17 cellular contexts compared by ENCODE assay signal in the genomic region with DNA sequence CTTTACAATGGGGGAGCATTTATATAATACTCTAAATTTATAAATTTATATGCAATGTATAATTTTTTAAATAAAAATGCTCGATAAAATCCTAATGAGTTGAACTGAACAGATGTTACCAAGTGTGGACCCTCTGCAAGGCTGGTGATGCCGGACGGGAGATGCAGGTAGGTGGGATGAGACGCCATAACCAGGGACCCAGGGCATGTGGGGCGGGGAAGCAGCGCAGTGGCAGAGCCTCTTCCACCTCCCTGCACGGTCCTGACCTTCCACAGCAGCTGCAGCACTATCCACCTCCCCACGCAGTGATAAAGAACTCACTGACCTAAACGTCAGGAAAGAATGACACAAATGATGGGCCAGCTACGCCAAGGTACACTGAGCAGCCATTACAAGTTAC. TPM values are rescaled to one million over a fixed set of nuclear protein-coding genes. Genes with fewer than 3 reads are reported as not detected.
A peak's percentile ranks its signal among the peaks of the same experiment; 100 is the strongest.
DNase-seq lines count a peak whose midpoint lies in the region; ATAC-seq, FAIRE-seq and TF ChIP-seq lines count a peak whose summit lies in the region.
"Had no signal": no experiment of that assay in that cellular context is flagged by ENCODE, and none has a peak within 500 bp of the region (broad histone marks: within the 10 kb centered on the region; RNA-seq: fewer than 3 reads in every experiment).

No MANE protein-coding gene starts in this region.

- H3K27me3 ChIP-seq in RWPE2 (ENCODE audit: insufficient read depth, poor library complexity, severe bottlenecking): no peaks in the 10 kb centered on the region
- peaks cover 0 to 24% of the 10 kb centered on the region in 2 experiments for H3K27me3 ChIP-seq in mesenchymal stem cell (ENCODE audit: control insufficient read depth in 1 of 2, insufficient read depth in 1 of 2, low read length in 2 of 2)
- H3K27me3 ChIP-seq: BLaER1 had no signal

- H3K23ac ChIP-seq in mesenchymal stem cell (ENCODE audit: low read length in 2 of 2): no peak overlapping the region

- no peaks in the 10 kb centered on the region for H3K9me3 Mint-ChIP-seq in stimulated activated effector memory CD8-positive, alpha-beta T cell treated with anti-CD3 and anti-CD28 coated beads, Interleukin-12 subunit alpha, Interleukin-12 subunit beta, amount 100 ng/mL, for 72 hours
- H3K9me3 Mint-ChIP-seq in activated CD4-positive, alpha-beta T cell treated with anti-CD3 and anti-CD28 coated beads for 36 hours (ENCODE audit: low read depth): no peaks in the 10 kb centered on the region

- H3K14ac ChIP-seq in mesenchymal stem cell (ENCODE audit: low read length in 2 of 2): no peak overlapping the region

- DNase-seq in activated CD8-positive, alpha-beta memory T cell treated with anti-CD3 and anti-CD28 coated beads, Interleukin-2, amount 50 U/mL, for 48 hours: peak; percentile 18
- DNase-seq in activated CD8-positive, alpha-beta memory T cell treated with anti-CD3 and anti-CD28 coated beads, Interleukin-2, amount 50 U/mL, for 4 hours: no peak
- DNase-seq in RWPE2 (ENCODE audit: low spot score) (peak; percentile 55), mesenchymal stem cell (no peak), urothelium cell line (ENCODE audit: low spot score) (no peak)
- DNase-seq in stimulated activated effector memory CD8-positive, alpha-beta T cell treated with anti-CD3 and anti-CD28 coated beads, Interleukin-12 subunit alpha, Interleukin-12 subunit beta, amount 100 ng/mL, for 72 hours (ENCODE audit: low spot score in 2 of 2): no peak
- DNase-seq in activated CD4-positive, alpha-beta T cell treated with anti-CD3 and anti-CD28 coated beads for 36 hours: no peak
- DNase-seq: AML-193; Calu3; CD4-positive, CD25-positive, alpha-beta regulatory T cell; DMS 273 treated with DMSO at 0.1 percent for 48 hours; GM23248 had no signal

- CTCF ChIA-PET in activated CD4-positive, alpha-beta T cell treated with anti-CD3 and anti-CD28 coated beads for 36 hours (lab: Charles Lee): no interaction called here

- intact Hi-C loops in activated CD4-positive, alpha-beta T cell treated with anti-CD3 and anti-CD28 coated beads for 36 hours (cut with DNase I, micrococcal nuclease): no loop called here

- no peak for TF ChIP-seq CTCF in RWPE2 (IDR thresholded peaks at IDR 0.05; ENCODE audit: poor library complexity, severe bottlenecking)

- no peak overlapping the region for H3K4me3 Mint-ChIP-seq in stimulated activated effector memory CD8-positive, alpha-beta T cell treated with anti-CD3 and anti-CD28 coated beads, Interleukin-12 subunit alpha, Interleukin-12 subunit beta, amount 100 ng/mL, for 72 hours
- H3K4me3 Mint-ChIP-seq in activated CD4-positive, alpha-beta T cell treated with anti-CD3 and anti-CD28 coated beads for 36 hours: no peak overlapping the region
- H3K4me3 Mint-ChIP-seq: CD4-positive, CD25-positive, alpha-beta regulatory T cell; IgD-negative memory B cell had no signal

- H3K18ac ChIP-seq in mesenchymal stem cell (ENCODE audit: low read depth in 1 of 2, low read length in 2 of 2): no peak overlapping the region

- no peak overlapping the region for H2BK15ac ChIP-seq in mesenchymal stem cell (ENCODE audit: low read depth, poor library complexity, severe bottlenecking)

- no peak overlapping the region for H3K27ac ChIP-seq in RWPE2 (ENCODE audit: poor library complexity, severe bottlenecking)
- H3K27ac ChIP-seq in mesenchymal stem cell (ENCODE audit: low read length, poor library complexity, severe bottlenecking): no peak overlapping the region
- H3K27ac ChIP-seq: 22Rv1, BLaER1, GM23248 had no signal

- no peak overlapping the region for H2AK5ac ChIP-seq in mesenchymal stem cell (ENCODE audit: low read length, severe bottlenecking)

- H3K9me3 ChIP-seq in RWPE2 (ENCODE audit: severe bottlenecking): no peaks in the 10 kb centered on the region
- no peaks in the 10 kb centered on the region for H3K9me3 ChIP-seq in mesenchymal stem cell (ENCODE audit: control insufficient read depth, low read length)
- H3K9me3 ChIP-seq: BLaER1 had no signal

- peak; percentile 58 for FAIRE-seq in urothelium cell line (lab: Jason Lieb, UNC)
- FAIRE-seq: H54 had no signal

- POLR2A ChIA-PET in activated CD4-positive, alpha-beta T cell treated with anti-CD3 and anti-CD28 coated beads for 36 hours (lab: Charles Lee): no interaction called here

- no peak overlapping the region for H3K4me2 ChIP-seq in mesenchymal stem cell (ENCODE audit: low read length, poor library complexity, severe bottlenecking)
- H3K4me2 ChIP-seq: BLaER1 had no signal

- H3K36me3 Mint-ChIP-seq in stimulated activated effector memory CD8-positive, alpha-beta T cell treated with anti-CD3 and anti-CD28 coated beads, Interleukin-12 subunit alpha, Interleukin-12 subunit beta, amount 100 ng/mL, for 72 hours: no peaks in the 10 kb centered on the region
- no peaks in the 10 kb centered on the region for H3K36me3 Mint-ChIP-seq in activated CD4-positive, alpha-beta T cell treated with anti-CD3 and anti-CD28 coated beads for 36 hours (ENCODE audit: low read depth)
- H3K36me3 Mint-ChIP-seq: CD4-positive, CD25-positive, alpha-beta regulatory T cell; IgD-negative memory B cell had no signal

- ATAC-seq in RWPE2 (ENCODE audit: low read depth): no peak
- ATAC-seq in stimulated activated effector memory CD8-positive, alpha-beta T cell treated with anti-CD3 and anti-CD28 coated beads, Interleukin-12 subunit alpha, Interleukin-12 subunit beta, amount 100 ng/mL, for 72 hours: no peak
- ATAC-seq in activated CD4-positive, alpha-beta T cell treated with anti-CD3 and anti-CD28 coated beads for 36 hours: no peak
- ATAC-seq: HCT116 had no signal

- no peak overlapping the region for H2AFZ ChIP-seq in mesenchymal stem cell (ENCODE audit: low read depth, low read length)
- H2AFZ ChIP-seq: GM23248 had no signal

- H3K36me3 ChIP-seq in RWPE2 (ENCODE audit: low read depth) (no peaks in the 10 kb centered on the region), mesenchymal stem cell (ENCODE audit: control insufficient read depth in 1 of 2, insufficient read depth in 2 of 2, low read depth in 1 of 2, low read length in 2 of 2) (no peaks in the 10 kb centered on the region)
- H3K36me3 ChIP-seq: BLaER1 had no signal

- no peak overlapping the region for H3K4me3 ChIP-seq in RWPE2 (ENCODE audit: severe bottlenecking)
- H3K4me3 ChIP-seq in mesenchymal stem cell (ENCODE audit: insufficient read depth in 1 of 2, low read depth in 1 of 2, low read length in 2 of 2): no peak overlapping the region
- H3K4me3 ChIP-seq: BLaER1, GM23248 had no signal

- peak overlapping the region; percentile 7 for H4K91ac ChIP-seq in mesenchymal stem cell (ENCODE audit: low read length)

- peaks cover 6% of the 10 kb centered on the region for H3K4me1 Mint-ChIP-seq in stimulated activated effector memory CD8-positive, alpha-beta T cell treated with anti-CD3 and anti-CD28 coated beads, Interleukin-12 subunit alpha, Interleukin-12 subunit beta, amount 100 ng/mL, for 72 hours
- no peaks in the 10 kb centered on the region for H3K4me1 Mint-ChIP-seq in activated CD4-positive, alpha-beta T cell treated with anti-CD3 and anti-CD28 coated beads for 36 hours
- H3K4me1 Mint-ChIP-seq: CD4-positive, CD25-positive, alpha-beta regulatory T cell; IgD-negative memory B cell had no signal

- H3K4me1 ChIP-seq in RWPE2 (ENCODE audit: insufficient read depth, poor library complexity, severe bottlenecking) (no peaks in the 10 kb centered on the region), mesenchymal stem cell (ENCODE audit: control insufficient read depth, insufficient read depth, low read depth, low read length) (no peaks in the 10 kb centered on the region)
- H3K4me1 ChIP-seq: BLaER1 had no signal

- no peak overlapping the region for H2BK120ac ChIP-seq in mesenchymal stem cell (ENCODE audit: low read depth, low read length)

- H4K8ac ChIP-seq in mesenchymal stem cell (ENCODE audit: low read length): no peak overlapping the region

- H3K4ac ChIP-seq in mesenchymal stem cell (ENCODE audit: low read depth in 1 of 2, low read length in 2 of 2): no peak overlapping the region

- no peak overlapping the region for H2BK5ac ChIP-seq in mesenchymal stem cell (ENCODE audit: low read depth, low read length, poor library complexity, severe bottlenecking)

- WGBS in mesenchymal stem cell: 85% methylated on average over 10 of the region's 10 CpGs

- no peaks in the 10 kb centered on the region for H3K79me1 ChIP-seq in mesenchymal stem cell (replicated peaks; ENCODE audit: low read length, poor library complexity, severe bottlenecking)

- no peak overlapping the region for H3K9ac ChIP-seq in mesenchymal stem cell (ENCODE audit: low read length)
- H3K9ac ChIP-seq: BLaER1, GM23248 had no signal

- H3K27me3 Mint-ChIP-seq in activated CD4-positive, alpha-beta T cell treated with anti-CD3 and anti-CD28 coated beads for 36 hours: peaks cover 11% of the 10 kb centered on the region

- no peak overlapping the region for H3K27ac Mint-ChIP-seq in stimulated activated effector memory CD8-positive, alpha-beta T cell treated with anti-CD3 and anti-CD28 coated beads, Interleukin-12 subunit alpha, Interleukin-12 subunit beta, amount 100 ng/mL, for 72 hours
- H3K27ac Mint-ChIP-seq in activated CD4-positive, alpha-beta T cell treated with anti-CD3 and anti-CD28 coated beads for 36 hours: no peak overlapping the region
- H3K27ac Mint-ChIP-seq: CD4-positive, CD25-positive, alpha-beta regulatory T cell; IgD-negative memory B cell had no signal

- H2BK12ac ChIP-seq in mesenchymal stem cell (ENCODE audit: low read length in 2 of 2): no peak overlapping the region

RNA-seq across cellular contexts. Expression of a gene that starts 12.8 kb away (rescaled TPM):
- polyA plus RNA-seq in mesenchymal stem cell (2013, experiment 1 of 2): 49.7 TPM
- polyA plus RNA-seq in mesenchymal stem cell (2013, experiment 2 of 2): 51.6 TPM
- under 1 TPM; 0.75 to 0.95 TPM for total RNA-seq in activated CD4-positive, alpha-beta T cell treated with anti-CD3 and anti-CD28 coated beads for 36 hours
- total RNA-seq: GM23248 had no signal

Comparison
In these comparisons a context has a peak if more than half of its experiments do, and no peak if none do; other contexts are left out.
1. DNase-seq: peak in activated CD8-positive, alpha-beta memory T cell treated with anti-CD3 and anti-CD28 coated beads, Interleukin-2, amount 50 U/mL, for 48 hours (single experiment) and RWPE2 (single experiment); none in activated CD8-positive, alpha-beta memory T cell treated with anti-CD3 and anti-CD28 coated beads, Interleukin-2, amount 50 U/mL, for 4 hours (single experiment), mesenchymal stem cell (single experiment), urothelium cell line (single experiment), stimulated activated effector memory CD8-positive, alpha-beta T cell treated with anti-CD3 and anti-CD28 coated beads, Interleukin-12 subunit alpha, Interleukin-12 subunit beta, amount 100 ng/mL, for 72 hours (0 of 2) and activated CD4-positive, alpha-beta T cell treated with anti-CD3 and anti-CD28 coated beads for 36 hours (single experiment).